ENCODE assay signal across 23 cellular contexts in the genomic region with DNA sequence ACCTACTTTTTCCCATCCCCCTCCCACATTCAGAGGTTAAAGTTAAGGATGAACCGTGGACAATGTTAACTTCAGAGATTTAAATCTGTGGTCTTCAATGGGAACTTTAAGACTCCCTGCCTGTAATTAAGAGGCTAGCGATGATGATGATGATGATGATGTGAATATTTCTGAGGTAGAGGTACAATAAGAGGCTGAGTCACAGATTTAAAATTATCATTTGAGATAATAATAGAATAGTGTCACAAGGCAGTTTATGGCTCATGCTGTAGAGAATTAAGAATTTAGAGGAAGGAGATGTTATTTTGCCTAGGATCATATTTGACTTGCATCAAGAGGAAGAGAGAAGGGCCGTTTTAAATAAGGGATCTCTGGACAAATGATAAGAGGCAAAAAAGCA.
"Had no signal": no experiment of that assay in that cellular context is flagged by ENCODE, and none has a peak within 500 bp of the region (broad histone marks: within the 10 kb centered on the region; RNA-seq: fewer than 3 reads in every experiment).

No MANE protein-coding gene starts in this region.

- ATAC-seq: activated CD8-positive, alpha-beta T cell treated with anti-CD3 and anti-CD28 coated beads, Interleukin-2, amount 10 ng/mL, durations not matched to agents 7 days and 5 days; lower lobe of right lung; SK-N-SH treated with all-trans-retinoic acid at 6 μM for 48 hours; T-cell had no signal

- DNase-seq: activated CD4-positive, alpha-beta T cell treated with anti-CD3 and anti-CD28 coated beads for 1 hour; activated CD4-positive, alpha-beta T cell treated with anti-CD3 and anti-CD28 coated beads, Interleukin-2, amount 50 U/mL, for 1 hour; activated CD8-positive, alpha-beta T cell treated with anti-CD3 and anti-CD28 coated beads, Interleukin-2, amount 10 ng/mL, durations not matched to agents 7 days and 5 days; activated naive CD4-positive, alpha-beta T cell; central memory CD4-positive, alpha-beta T cell; esophagus squamous epithelium; heart right ventricle; islet precursor cell; left cardiac atrium; lower lobe of right lung; occipital lobe; sigmoid colon; spleen; stimulated activated CD4-positive, alpha-beta T cell treated with anti-CD3 and anti-CD28 coated beads, Interleukin-4, amount 100 ng/mL, for 1 hour; stimulated activated naive CD4-positive, alpha-beta T cell; T-cell; testis; WERI-Rb-1 had no signal

- H3K4me3 ChIP-seq: esophagus squamous epithelium, heart right ventricle, lower lobe of right lung, sigmoid colon, spleen, testis, vagina had no signal

- H3K36me3 ChIP-seq: esophagus squamous epithelium, heart right ventricle, lower lobe of right lung, sigmoid colon, spleen, vagina, WERI-Rb-1 had no signal

- H3K9me3 ChIP-seq: esophagus squamous epithelium, heart right ventricle, lower lobe of right lung, sigmoid colon, spleen, testis, vagina had no signal

- H3K4me1 ChIP-seq: lower lobe of right lung, vagina had no signal

- H3K27me3 Mint-ChIP-seq: brain, T-cell, type B pancreatic cell had no signal

- H3K36me3 Mint-ChIP-seq: brain had no signal

- H3K4me3 Mint-ChIP-seq: activated CD8-positive, alpha-beta T cell treated with anti-CD3 and anti-CD28 coated beads, Interleukin-2, amount 10 ng/mL, durations not matched to agents 7 days and 5 days; T-cell; type B pancreatic cell had no signal

- H3K27ac Mint-ChIP-seq: activated CD8-positive, alpha-beta T cell treated with anti-CD3 and anti-CD28 coated beads, Interleukin-2, amount 10 ng/mL, durations not matched to agents 7 days and 5 days; activated T-helper 2 cell treated with anti-CD3 and anti-CD28 coated beads, Interferon-gamma antibody, Interleukin-2, Interleukin-4, amounts not matched to agents 10 μg/mL and 5 μg/mL and 100 μg/mL, durations not matched to agents 14 hours and 24 hours and 36 hours; T-cell; type B pancreatic cell had no signal

- H3K27ac ChIP-seq: esophagus squamous epithelium, lower lobe of right lung, sigmoid colon, spleen, vagina, WERI-Rb-1 had no signal

- H3K27me3 ChIP-seq: esophagus squamous epithelium, heart right ventricle, sigmoid colon, spleen, testis, vagina had no signal

- H3K9me3 Mint-ChIP-seq: activated T-helper 2 cell treated with anti-CD3 and anti-CD28 coated beads, Interferon-gamma antibody, Interleukin-2, Interleukin-4, amounts not matched to agents 10 μg/mL and 5 μg/mL and 100 μg/mL, durations not matched to agents 14 hours and 24 hours and 36 hours; brain; T-cell; type B pancreatic cell had no signal
